In the genomic region with DNA sequence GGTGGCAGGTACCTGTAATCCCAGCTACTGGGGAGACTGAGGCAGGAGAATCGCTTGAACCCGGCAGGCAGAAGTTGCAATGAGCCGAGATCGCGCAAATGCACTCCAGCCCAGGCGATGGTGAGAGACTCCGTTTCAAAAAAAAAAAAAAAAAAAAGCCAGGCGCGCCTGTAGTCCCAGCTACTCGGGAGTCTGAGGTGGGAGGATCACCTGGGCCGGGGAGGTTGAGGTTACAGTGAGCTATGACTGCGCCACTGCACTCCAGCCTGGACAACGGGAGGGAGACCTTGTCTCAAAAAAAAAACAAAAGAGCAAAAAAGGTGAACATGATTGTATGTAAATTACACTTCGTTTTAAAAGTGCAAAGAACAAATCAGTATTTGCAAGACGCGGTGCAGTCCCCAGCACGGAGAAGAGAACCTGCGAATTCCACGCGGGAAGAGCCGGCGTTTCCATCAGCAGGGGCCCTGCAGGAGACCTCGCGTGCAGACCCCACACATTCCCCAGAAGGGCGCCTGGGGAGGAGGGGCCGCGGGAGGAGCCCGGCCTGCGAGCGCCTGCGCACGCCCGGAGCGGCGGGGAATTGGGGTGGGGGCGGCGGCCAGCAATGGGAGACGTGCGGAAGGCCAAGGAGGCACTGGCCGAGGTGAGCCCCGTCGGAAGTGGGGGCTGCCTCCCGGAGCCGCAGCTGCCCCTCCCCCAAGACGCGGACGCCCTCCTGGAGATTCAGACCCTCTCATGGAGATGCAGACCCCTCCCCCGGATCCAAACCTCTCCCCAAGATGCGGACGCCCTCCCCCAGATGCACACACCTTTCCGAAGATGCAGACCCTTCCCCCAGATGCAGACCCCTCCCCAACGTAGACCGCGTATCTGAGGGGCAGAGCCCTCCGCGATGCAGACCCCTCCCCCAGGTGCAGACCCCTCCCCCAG, we compare ENCODE assay signal across 1 cellular context.
TF ChIP-seq lines count a peak whose summit lies in the region.

No MANE protein-coding gene starts in this region.

TF ChIP-seq in HEK293, 187 proteins besides CTCF, POLR2A, EP300 and RAD21 (continued from another document and continues in another):
- TF ChIP-seq ZNF449 (tag by site-specific recombination; IDR thresholded peaks at IDR 0.05) (no peak), YY2 (tag by site-specific recombination; IDR thresholded peaks at IDR 0.05) (no peak), KLF7 (tag by site-specific recombination; IDR thresholded peaks at IDR 0.05; ENCODE audit: borderline replicate concordance) (no peak), IKZF3 (tag by site-specific recombination; IDR thresholded peaks at IDR 0.05) (peak; percentile 51; the same call in 1 of the 2 replicates), ZNF704 (tag by site-specific recombination; IDR thresholded peaks at IDR 0.05) (no peak), ZNF560 (tag by site-specific recombination; IDR thresholded peaks at IDR 0.05; ENCODE audit: borderline replicate concordance) (no peak), ZNF132 (tag by site-specific recombination; IDR thresholded peaks at IDR 0.05; ENCODE audit: borderline replicate concordance) (no peak), ZNF76 (tag by site-specific recombination; IDR thresholded peaks at IDR 0.05; ENCODE audit: borderline replicate concordance, low read depth) (no peak), ZNF169 (tag by site-specific recombination; IDR thresholded peaks at IDR 0.05) (no peak), GLI2 (tag by site-specific recombination; IDR thresholded peaks at IDR 0.05; ENCODE audit: borderline replicate concordance, low read depth) (no peak), ZNF184 (tag by site-specific recombination; IDR thresholded peaks at IDR 0.05) (no peak), ELK4 (IDR thresholded peaks at IDR 0.05; ENCODE audit: borderline replicate concordance, low read depth, low read length) (no peak), PATZ1 (tag by site-specific recombination; IDR thresholded peaks at IDR 0.05) (peak; percentile 84), KLF9 (tag by site-specific recombination; IDR thresholded peaks at IDR 0.05; ENCODE audit: low read depth) (peak; percentile 26; the same call in 1 of the 2 replicates), ZNF776 (tag by site-specific recombination; IDR thresholded peaks at IDR 0.05; ENCODE audit: borderline replicate concordance) (no peak), ZNF624 (tag by site-specific recombination; IDR thresholded peaks at IDR 0.05) (no peak), ZBTB8A (tag by site-specific recombination; IDR thresholded peaks at IDR 0.05) (0 out of 2 replicates have a peak, but pooled peaks have one; percentile 33), PRDM1 (tag by site-specific recombination; IDR thresholded peaks at IDR 0.05) (no peak), ZNF544 (tag by site-specific recombination; IDR thresholded peaks at IDR 0.05) (no peak), BCL11B (tag by site-specific recombination; IDR thresholded peaks at IDR 0.05; ENCODE audit: low read depth) (no peak), ZBTB7A (tag by site-specific recombination; IDR thresholded peaks at IDR 0.05; ENCODE audit: low read depth) (peak; percentile 97), ZNF558 (tag by site-specific recombination; IDR thresholded peaks at IDR 0.05) (no peak), ZNF133 (tag by site-specific recombination; IDR thresholded peaks at IDR 0.05) (no peak), GLIS2 (tag by site-specific recombination; IDR thresholded peaks at IDR 0.05) (peak; percentile 79), ZNF391 (tag by site-specific recombination; IDR thresholded peaks at IDR 0.05; ENCODE audit: borderline replicate concordance, low read depth) (no peak), ZNF121 (tag by site-specific recombination; IDR thresholded peaks at IDR 0.05) (no peak), ZNF112 (tag by site-specific recombination; IDR thresholded peaks at IDR 0.05) (no peak), ZNF585B (tag by site-specific recombination; IDR thresholded peaks at IDR 0.05) (no peak), OSR2 (tag by site-specific recombination; IDR thresholded peaks at IDR 0.05) (no peak), HIC1 (tag by site-specific recombination; IDR thresholded peaks at IDR 0.05) (no peak), ZNF366 (tag by site-specific recombination; conservative IDR thresholded peaks at IDR 0.05) (no peak), ZNF660 (tag by site-specific recombination; IDR thresholded peaks at IDR 0.05) (no peak)
- TF ChIP-seq, protein P1, sequence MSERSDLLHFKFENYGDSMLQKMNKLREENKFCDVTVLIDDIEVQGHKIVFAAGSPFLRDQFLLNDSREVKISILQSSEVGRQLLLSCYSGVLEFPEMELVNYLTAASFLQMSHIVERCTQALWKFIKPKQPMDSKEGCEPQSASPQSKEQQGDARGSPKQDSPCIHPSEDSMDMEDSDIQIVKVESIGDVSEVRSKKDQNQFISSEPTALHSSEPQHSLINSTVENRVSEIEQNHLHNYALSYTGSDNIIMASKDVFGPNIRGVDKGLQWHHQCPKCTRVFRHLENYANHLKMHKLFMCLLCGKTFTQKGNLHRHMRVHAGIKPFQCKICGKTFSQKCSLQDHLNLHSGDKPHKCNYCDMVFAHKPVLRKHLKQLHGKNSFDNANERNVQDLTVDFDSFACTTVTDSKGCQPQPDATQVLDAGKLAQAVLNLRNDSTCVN (tag by site-specific recombination; optimal IDR thresholded peaks at IDR 0.05): peak; percentile 18
- TF ChIP-seq, protein P2, sequence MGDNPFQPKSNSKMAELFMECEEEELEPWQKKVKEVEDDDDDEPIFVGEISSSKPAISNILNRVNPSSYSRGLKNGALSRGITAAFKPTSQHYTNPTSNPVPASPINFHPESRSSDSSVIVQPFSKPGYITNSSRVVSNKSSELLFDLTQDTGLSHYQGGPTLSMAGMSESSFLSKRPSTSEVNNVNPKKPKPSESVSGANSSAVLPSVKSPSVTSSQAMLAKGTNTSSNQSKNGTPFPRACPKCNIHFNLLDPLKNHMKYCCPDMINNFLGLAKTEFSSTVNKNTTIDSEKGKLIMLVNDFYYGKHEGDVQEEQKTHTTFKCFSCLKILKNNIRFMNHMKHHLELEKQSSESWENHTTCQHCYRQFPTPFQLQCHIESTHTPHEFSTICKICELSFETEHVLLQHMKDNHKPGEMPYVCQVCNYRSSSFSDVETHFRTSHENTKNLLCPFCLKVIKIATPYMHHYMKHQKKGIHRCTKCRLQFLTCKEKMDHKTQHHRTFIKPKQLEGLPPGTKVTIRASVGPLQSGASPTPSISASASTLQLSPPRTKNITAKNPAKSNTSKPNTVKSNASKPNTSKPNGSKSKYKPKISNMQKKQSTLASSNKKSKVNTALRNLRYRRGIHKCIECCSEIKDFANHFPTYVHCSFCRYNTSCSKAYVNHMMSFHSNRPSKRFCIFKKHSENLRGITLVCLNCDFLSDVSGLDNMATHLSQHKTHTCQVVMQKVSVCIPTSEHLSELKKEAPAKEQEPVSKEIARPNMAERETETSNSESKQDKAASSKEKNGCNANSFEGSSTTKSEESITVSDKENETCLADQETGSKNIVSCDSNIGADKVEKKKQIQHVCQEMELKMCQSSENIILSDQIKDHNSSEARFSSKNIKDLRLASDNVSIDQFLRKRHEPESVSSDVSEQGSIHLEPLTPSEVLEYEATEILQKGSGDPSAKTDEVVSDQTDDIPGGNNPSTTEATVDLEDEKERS (tag by site-specific recombination; IDR thresholded peaks at IDR 0.05): no peak
- TF ChIP-seq, protein P3, sequence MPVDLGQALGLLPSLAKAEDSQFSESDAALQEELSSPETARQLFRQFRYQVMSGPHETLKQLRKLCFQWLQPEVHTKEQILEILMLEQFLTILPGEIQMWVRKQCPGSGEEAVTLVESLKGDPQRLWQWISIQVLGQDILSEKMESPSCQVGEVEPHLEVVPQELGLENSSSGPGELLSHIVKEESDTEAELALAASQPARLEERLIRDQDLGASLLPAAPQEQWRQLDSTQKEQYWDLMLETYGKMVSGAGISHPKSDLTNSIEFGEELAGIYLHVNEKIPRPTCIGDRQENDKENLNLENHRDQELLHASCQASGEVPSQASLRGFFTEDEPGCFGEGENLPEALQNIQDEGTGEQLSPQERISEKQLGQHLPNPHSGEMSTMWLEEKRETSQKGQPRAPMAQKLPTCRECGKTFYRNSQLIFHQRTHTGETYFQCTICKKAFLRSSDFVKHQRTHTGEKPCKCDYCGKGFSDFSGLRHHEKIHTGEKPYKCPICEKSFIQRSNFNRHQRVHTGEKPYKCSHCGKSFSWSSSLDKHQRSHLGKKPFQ (tag by site-specific recombination; IDR thresholded peaks at IDR 0.05): no peak
